ENCODE assay signal across 17 cellular contexts in genomic region chr7:134200970-134201369, GRCh38.
DNase-seq lines count a peak whose midpoint lies in the region; ATAC-seq and TF ChIP-seq lines count a peak whose summit lies in the region.
"Had no signal": no experiment of that assay in that cellular context is flagged by ENCODE, and none has a peak within 500 bp of the region (broad histone marks: within the 10 kb centered on the region; RNA-seq: fewer than 3 reads in every experiment).

No MANE protein-coding gene starts in this region.

- DNase-seq in DND-41, result peak; percentile 29
- DNase-seq in NCI-H82 treated with DMSO at 0.1 percent for 48 hours (lab: John Stamatoyannopoulos, UW; ENCODE audit: unreplicated experiment), result peak; percentile 21
- DNase-seq in WERI-Rb-1, result peak; percentile 15
- no peak for DNase-seq in NOMO-1 treated with DMSO at 0.1 percent for 48 hours (lab: John Stamatoyannopoulos, UW; ENCODE audit: unreplicated experiment)
- no peak for DNase-seq in activated gamma-delta T cell treated with Interleukin-2 at 50 U/mL for 16 hours
- no peak for DNase-seq in T-helper 2 cell treated with Interferon-gamma antibody and Interleukin-4, amounts not matched to agents 5 μg/mL and 100 μg/mL, for 36 hours (ENCODE audit: low spot score)
- DNase-seq: 8988T; C1 segment of cervical spinal cord; Caco-2; CD8-positive, alpha-beta T cell; DMS153; EL; GDM1; GM23248; H7; HCEC 1CT had no signal

- H3K9me3 ChIP-seq in DND-41 (ENCODE audit: insufficient read depth, low read length, severe bottlenecking), result no peaks in the 10 kb centered on the region
- no peaks in the 10 kb centered on the region for H3K9me3 ChIP-seq in WERI-Rb-1 (ENCODE audit: severe bottlenecking)
- H3K9me3 ChIP-seq: Caco-2 had no signal

- H3K4me3 Mint-ChIP-seq in T-helper 2 cell treated with Interferon-gamma antibody and Interleukin-4, amounts not matched to agents 5 μg/mL and 100 μg/mL, for 36 hours, result no peak overlapping the region
- H3K4me3 Mint-ChIP-seq: CD8-positive, alpha-beta T cell had no signal

- H3K9ac ChIP-seq in DND-41 (ENCODE audit: low read depth, low read length), result no peak overlapping the region
- H3K9ac ChIP-seq: GM23248 had no signal

- H3K4me2 ChIP-seq in DND-41 (ENCODE audit: insufficient read depth, low read length), result no peak overlapping the region

- no peak overlapping the region for H2AFZ ChIP-seq in DND-41 (ENCODE audit: low read depth, low read length)
- H2AFZ ChIP-seq: GM23248 had no signal

- H3K79me2 ChIP-seq in DND-41 (ENCODE audit: insufficient read depth, low read length), result no peaks in the 10 kb centered on the region

- H3K36me3 Mint-ChIP-seq in T-helper 2 cell treated with Interferon-gamma antibody and Interleukin-4, amounts not matched to agents 5 μg/mL and 100 μg/mL, for 36 hours (ENCODE audit: low read depth), result no peaks in the 10 kb centered on the region
- H3K36me3 Mint-ChIP-seq: CD8-positive, alpha-beta T cell had no signal

- H3K27me3 ChIP-seq in DND-41 (ENCODE audit: insufficient read depth, low read length, poor library complexity) (no peaks in the 10 kb centered on the region), WERI-Rb-1 (ENCODE audit: insufficient read depth, low read depth, severe bottlenecking) (no peaks in the 10 kb centered on the region)

- peaks cover 2% of the 10 kb centered on the region for H3K27me3 Mint-ChIP-seq in T-helper 2 cell treated with Interferon-gamma antibody and Interleukin-4, amounts not matched to agents 5 μg/mL and 100 μg/mL, for 36 hours (ENCODE audit: low read depth)

- H3K9me3 Mint-ChIP-seq in T-helper 2 cell treated with Interferon-gamma antibody and Interleukin-4, amounts not matched to agents 5 μg/mL and 100 μg/mL, for 36 hours, result no peaks in the 10 kb centered on the region
- H3K9me3 Mint-ChIP-seq: CD8-positive, alpha-beta T cell had no signal

- TF ChIP-seq CTCF in DND-41 (IDR thresholded peaks at IDR 0.05; ENCODE audit: borderline replicate concordance, extremely low read depth, low read length, poor library complexity, severe bottlenecking), result no peak
- TF ChIP-seq CTCF in WERI-Rb-1 (IDR thresholded peaks at IDR 0.05; ENCODE audit: low read depth, low read length), result no peak

- H3K27ac Mint-ChIP-seq in T-helper 2 cell treated with Interferon-gamma antibody and Interleukin-4, amounts not matched to agents 5 μg/mL and 100 μg/mL, for 36 hours, result no peak overlapping the region
- H3K27ac Mint-ChIP-seq: CD8-positive, alpha-beta T cell had no signal

- H4K20me1 ChIP-seq in DND-41 (ENCODE audit: insufficient read depth, low read length), result no peaks in the 10 kb centered on the region

- H3K36me3 ChIP-seq in DND-41 (ENCODE audit: insufficient read depth, low read length) (no peaks in the 10 kb centered on the region), WERI-Rb-1 (no peaks in the 10 kb centered on the region)

- no peaks in the 10 kb centered on the region for H3K4me1 Mint-ChIP-seq in T-helper 2 cell treated with Interferon-gamma antibody and Interleukin-4, amounts not matched to agents 5 μg/mL and 100 μg/mL, for 36 hours (ENCODE audit: low read depth)

- H3K27ac ChIP-seq in DND-41 (ENCODE audit: low read length), result no peak overlapping the region
- H3K27ac ChIP-seq in WERI-Rb-1, result no peak overlapping the region
- H3K27ac ChIP-seq: GM23248 had no signal

- peaks cover 7% of the 10 kb centered on the region; the same call in 1 of the 2 replicates for H3K4me1 ChIP-seq in DND-41 (ENCODE audit: insufficient read depth, low read length)
- H3K4me1 ChIP-seq: Caco-2 had no signal

- ATAC-seq in DND-41 (ENCODE audit: insufficient read depth, low read depth), result peak; percentile 87
- ATAC-seq: CD8-positive, alpha-beta T cell; GM12878 had no signal

- H3K4me3 ChIP-seq in DND-41 (ENCODE audit: low read depth in 1 of 2, low read length in 2 of 2) (no peak overlapping the region), WERI-Rb-1 (ENCODE audit: low read depth, low read length) (no peak overlapping the region)
- H3K4me3 ChIP-seq: GM12878, GM23248 had no signal

Comparison
In these comparisons a context has a peak if more than half of its experiments do, and no peak if none do; other contexts are left out.
1. DNase-seq: peak in DND-41 (single experiment), NCI-H82 treated with DMSO at 0.1 percent for 48 hours (single experiment) and WERI-Rb-1 (single experiment); none in NOMO-1 treated with DMSO at 0.1 percent for 48 hours (single experiment), activated gamma-delta T cell treated with Interleukin-2 at 50 U/mL for 16 hours (single experiment) and T-helper 2 cell treated with Interferon-gamma antibody and Interleukin-4, amounts not matched to agents 5 μg/mL and 100 μg/mL, for 36 hours (single experiment).